18 cellular contexts compared by ENCODE assay signal in genomic region chr17:58066409-58066808, GRCh38.
"Had no signal": no experiment of that assay in that cellular context is flagged by ENCODE, and none has a peak within 500 bp of the region (broad histone marks: within the 10 kb centered on the region; RNA-seq: fewer than 3 reads in every experiment).

No MANE protein-coding gene starts in this region.

- ATAC-seq: foreskin keratinocyte; left colon; naive thymus-derived CD8-positive, alpha-beta T cell; psoas muscle; stimulated activated naive CD8-positive, alpha-beta T cell treated with anti-CD3 and anti-CD28 coated beads, Interleukin-15, Interleukin-2, amounts not matched to agents 100 U/mL and 50 U/mL, for 24 hours had no signal

- H3K9me3 Mint-ChIP-seq: naive thymus-derived CD8-positive, alpha-beta T cell had no signal

- H3K4me3 ChIP-seq: colonic mucosa, hepatocyte, psoas muscle, suprapubic skin, tibial artery, upper lobe of left lung, uterus had no signal

- DNase-seq: colonic mucosa; dermis blood vessel endothelial cell; erythroblast; foreskin keratinocyte; kidney; left colon; mammary epithelial cell; naive thymus-derived CD8-positive, alpha-beta T cell; psoas muscle; small intestine; stimulated activated CD4-positive, alpha-beta T cell treated with anti-CD3 and anti-CD28 coated beads, Interleukin-12 subunit alpha, Interleukin-12 subunit beta, amount 100 ng/mL, for 4 hours; stimulated activated naive CD8-positive, alpha-beta T cell treated with anti-CD3 and anti-CD28 coated beads, Interleukin-15, Interleukin-2, amounts not matched to agents 100 U/mL and 50 U/mL, for 24 hours; tibial artery; upper lobe of left lung; uterus had no signal

- H3K4me2 ChIP-seq: hepatocyte had no signal

- H3K27ac Mint-ChIP-seq: naive thymus-derived CD8-positive, alpha-beta T cell had no signal

- H3K79me2 ChIP-seq: hepatocyte had no signal

- H3K4me3 Mint-ChIP-seq: naive thymus-derived CD8-positive, alpha-beta T cell had no signal

- H3K9me3 ChIP-seq: colonic mucosa, neutrophil, psoas muscle, suprapubic skin, tibial artery, upper lobe of left lung, uterus had no signal

- H3K36me3 Mint-ChIP-seq: naive thymus-derived CD8-positive, alpha-beta T cell had no signal

- H3K27me3 ChIP-seq: colonic mucosa, suprapubic skin, upper lobe of left lung, uterus had no signal

- H3K27ac ChIP-seq: colonic mucosa, foreskin keratinocyte, hepatocyte, neutrophil, psoas muscle, suprapubic skin, tibial artery, upper lobe of left lung, uterus had no signal

- H3K4me1 ChIP-seq: colonic mucosa, foreskin keratinocyte, psoas muscle, suprapubic skin, tibial artery, uterus had no signal

- H3K36me3 ChIP-seq: colonic mucosa, neutrophil, suprapubic skin, tibial artery, upper lobe of left lung, uterus had no signal

- H2AFZ ChIP-seq: hepatocyte had no signal
